Comparison of ENCODE assay signal across 1 cellular context in the genomic region with DNA sequence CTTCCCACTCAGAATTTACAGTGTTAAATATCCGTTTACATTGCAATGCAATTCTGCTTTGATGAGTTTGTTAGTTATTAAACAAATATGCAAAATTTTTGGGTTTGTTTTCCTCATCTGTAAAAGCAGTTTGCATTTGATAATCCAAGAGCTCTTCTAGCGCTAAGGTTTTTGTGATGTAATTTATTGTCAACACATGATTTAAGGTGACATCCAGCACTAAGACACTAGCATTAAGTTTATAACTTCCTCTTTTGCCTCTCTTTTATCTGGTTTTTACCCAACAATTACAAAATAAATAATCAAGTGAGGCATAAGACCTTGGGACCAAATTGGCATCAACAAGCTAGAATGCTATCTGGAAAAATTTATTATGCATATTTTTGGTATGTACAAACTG.
TF ChIP-seq lines count a peak whose summit lies in the region.

No MANE protein-coding gene starts in this region.

TF ChIP-seq in liver, 16 proteins besides CTCF, POLR2A, EP300 and RAD21 (continued from another document):
- TF ChIP-seq, protein P1, sequence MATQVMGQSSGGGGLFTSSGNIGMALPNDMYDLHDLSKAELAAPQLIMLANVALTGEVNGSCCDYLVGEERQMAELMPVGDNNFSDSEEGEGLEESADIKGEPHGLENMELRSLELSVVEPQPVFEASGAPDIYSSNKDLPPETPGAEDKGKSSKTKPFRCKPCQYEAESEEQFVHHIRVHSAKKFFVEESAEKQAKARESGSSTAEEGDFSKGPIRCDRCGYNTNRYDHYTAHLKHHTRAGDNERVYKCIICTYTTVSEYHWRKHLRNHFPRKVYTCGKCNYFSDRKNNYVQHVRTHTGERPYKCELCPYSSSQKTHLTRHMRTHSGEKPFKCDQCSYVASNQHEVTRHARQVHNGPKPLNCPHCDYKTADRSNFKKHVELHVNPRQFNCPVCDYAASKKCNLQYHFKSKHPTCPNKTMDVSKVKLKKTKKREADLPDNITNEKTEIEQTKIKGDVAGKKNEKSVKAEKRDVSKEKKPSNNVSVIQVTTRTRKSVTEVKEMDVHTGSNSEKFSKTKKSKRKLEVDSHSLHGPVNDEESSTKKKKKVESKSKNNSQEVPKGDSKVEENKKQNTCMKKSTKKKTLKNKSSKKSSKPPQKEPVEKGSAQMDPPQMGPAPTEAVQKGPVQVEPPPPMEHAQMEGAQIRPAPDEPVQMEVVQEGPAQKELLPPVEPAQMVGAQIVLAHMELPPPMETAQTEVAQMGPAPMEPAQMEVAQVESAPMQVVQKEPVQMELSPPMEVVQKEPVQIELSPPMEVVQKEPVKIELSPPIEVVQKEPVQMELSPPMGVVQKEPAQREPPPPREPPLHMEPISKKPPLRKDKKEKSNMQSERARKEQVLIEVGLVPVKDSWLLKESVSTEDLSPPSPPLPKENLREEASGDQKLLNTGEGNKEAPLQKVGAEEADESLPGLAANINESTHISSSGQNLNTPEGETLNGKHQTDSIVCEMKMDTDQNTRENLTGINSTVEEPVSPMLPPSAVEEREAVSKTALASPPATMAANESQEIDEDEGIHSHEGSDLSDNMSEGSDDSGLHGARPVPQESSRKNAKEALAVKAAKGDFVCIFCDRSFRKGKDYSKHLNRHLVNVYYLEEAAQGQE (IDR thresholded peaks at IDR 0.05): no peak
- TF ChIP-seq, protein P2, sequence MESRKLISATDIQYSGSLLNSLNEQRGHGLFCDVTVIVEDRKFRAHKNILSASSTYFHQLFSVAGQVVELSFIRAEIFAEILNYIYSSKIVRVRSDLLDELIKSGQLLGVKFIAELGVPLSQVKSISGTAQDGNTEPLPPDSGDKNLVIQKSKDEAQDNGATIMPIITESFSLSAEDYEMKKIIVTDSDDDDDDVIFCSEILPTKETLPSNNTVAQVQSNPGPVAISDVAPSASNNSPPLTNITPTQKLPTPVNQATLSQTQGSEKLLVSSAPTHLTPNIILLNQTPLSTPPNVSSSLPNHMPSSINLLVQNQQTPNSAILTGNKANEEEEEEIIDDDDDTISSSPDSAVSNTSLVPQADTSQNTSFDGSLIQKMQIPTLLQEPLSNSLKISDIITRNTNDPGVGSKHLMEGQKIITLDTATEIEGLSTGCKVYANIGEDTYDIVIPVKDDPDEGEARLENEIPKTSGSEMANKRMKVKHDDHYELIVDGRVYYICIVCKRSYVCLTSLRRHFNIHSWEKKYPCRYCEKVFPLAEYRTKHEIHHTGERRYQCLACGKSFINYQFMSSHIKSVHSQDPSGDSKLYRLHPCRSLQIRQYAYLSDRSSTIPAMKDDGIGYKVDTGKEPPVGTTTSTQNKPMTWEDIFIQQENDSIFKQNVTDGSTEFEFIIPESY (IDR thresholded peaks at IDR 0.05): no peak
- no peak for TF ChIP-seq FOXA1 (IDR thresholded peaks at IDR 0.05)
